9 cellular contexts compared by ENCODE assay signal in genomic region chr17:36183811-36184765, GRCh38. TPM values are rescaled to one million over a fixed set of nuclear protein-coding genes. Genes with fewer than 3 reads are reported as not detected.
DNase-seq lines count a peak whose midpoint lies in the region; ATAC-seq and TF ChIP-seq lines count a peak whose summit lies in the region.
"Had no signal": no experiment of that assay in that cellular context is flagged by ENCODE, and none has a peak within 500 bp of the region (broad histone marks: within the 10 kb centered on the region; RNA-seq: fewer than 3 reads in every experiment).

No MANE protein-coding gene starts in this region.

- ATAC-seq in GM18907 (IDR thresholded peaks at IDR 0.05; ENCODE audit: unreplicated experiment) (peak; percentile 20), HG03432 (IDR thresholded peaks at IDR 0.05; ENCODE audit: unreplicated experiment) (no peak)

- DNase-seq in activated CD4-positive, alpha-beta memory T cell treated with anti-CD3 and anti-CD28 coated beads for 36 hours, result no peak
- DNase-seq in sigmoid colon (no peak), SW480 (ENCODE audit: low spot score) (no peak), 8988T (no peak)
- no peak for DNase-seq in activated naive CD4-positive, alpha-beta T cell treated with Interleukin-2 at 50 U/mL for 16 hours
- DNase-seq: NCI-H526 treated with DMSO at 0.1 percent for 48 hours had no signal

- TF ChIP-seq EP300 in sigmoid colon (IDR thresholded peaks at IDR 0.05), result no peak

- 50 to 60% methylated on average over 16 of the region's 16 CpGs for WGBS in sigmoid colon, 2 donors

- POLR2A ChIA-PET in activated CD4-positive, alpha-beta memory T cell treated with anti-CD3 and anti-CD28 coated beads for 36 hours (lab: Charles Lee), result interaction anchor here (0.6 to 1.4 kb wide), 3 partner anchors 9 to 490 kb away, joined by 3 read pairs; no protein-coding TSS in a partner anchor

- no peaks in the 10 kb centered on the region for H3K36me3 ChIP-seq in iPS-15b (ENCODE audit: control insufficient read depth, insufficient read depth, low read length)
- no peaks in the 10 kb centered on the region for H3K36me3 ChIP-seq in sigmoid colon

- CTCF ChIA-PET in activated CD4-positive, alpha-beta memory T cell treated with anti-CD3 and anti-CD28 coated beads for 36 hours (lab: Charles Lee), result no interaction called here

- H3K27me3 Mint-ChIP-seq in activated CD4-positive, alpha-beta memory T cell treated with anti-CD3 and anti-CD28 coated beads for 36 hours, result peaks cover 66% of the 10 kb centered on the region

- H3K4me1 Mint-ChIP-seq in activated CD4-positive, alpha-beta memory T cell treated with anti-CD3 and anti-CD28 coated beads for 36 hours (ENCODE audit: low read depth), result peaks cover 8% of the 10 kb centered on the region

- intact Hi-C loops in activated CD4-positive, alpha-beta memory T cell treated with anti-CD3 and anti-CD28 coated beads for 36 hours (cut with micrococcal nuclease), result loop anchor here (10.0 kb wide), 1 partner anchor 69 kb away; no protein-coding TSS in a partner anchor
- intact Hi-C loops in sigmoid colon (cut with DNase I), result no loop called here

- peak overlapping the region; percentile 24 for H3K4me3 Mint-ChIP-seq in activated CD4-positive, alpha-beta memory T cell treated with anti-CD3 and anti-CD28 coated beads for 36 hours

- H3K36me3 Mint-ChIP-seq in activated CD4-positive, alpha-beta memory T cell treated with anti-CD3 and anti-CD28 coated beads for 36 hours, result no peaks in the 10 kb centered on the region

- H3K4me1 ChIP-seq in iPS-15b (ENCODE audit: control insufficient read depth, insufficient read depth, low read length) (no peaks in the 10 kb centered on the region), sigmoid colon (peaks cover 0 to 30% (median 15%) of the 10 kb centered on the region in 4 donors)

- peak overlapping the region in 3 of 4 donors; percentile 38 to 73 (median 50) for H3K27ac ChIP-seq in sigmoid colon

- H3K9ac ChIP-seq in iPS-15b (ENCODE audit: low read depth, low read length), result peak overlapping the region; percentile 47

- H3K9me3 Mint-ChIP-seq in activated CD4-positive, alpha-beta memory T cell treated with anti-CD3 and anti-CD28 coated beads for 36 hours, result no peaks in the 10 kb centered on the region

- no peak for TF ChIP-seq CTCF in sigmoid colon (IDR thresholded peaks at IDR 0.05)

- H3K27me3 ChIP-seq in iPS-15b (ENCODE audit: control insufficient read depth, insufficient read depth, low read length), result peaks cover 20% of the 10 kb centered on the region
- H3K27me3 ChIP-seq in sigmoid colon, result peaks cover 0 to 30% (median 29%) of the 10 kb centered on the region in 3 donors

- H3K27ac Mint-ChIP-seq in activated CD4-positive, alpha-beta memory T cell treated with anti-CD3 and anti-CD28 coated beads for 36 hours, result no peak overlapping the region

- no peak for TF ChIP-seq POLR2A in sigmoid colon (IDR thresholded peaks at IDR 0.05)

- H3K9me3 ChIP-seq in iPS-15b (ENCODE audit: control insufficient read depth, insufficient read depth, low read length) (peaks cover 2% of the 10 kb centered on the region), sigmoid colon (no peaks in the 10 kb centered on the region)

- H3K4me3 ChIP-seq in iPS-15b (ENCODE audit: low read depth, low read length), result peak overlapping the region; percentile 49
- H3K4me3 ChIP-seq in sigmoid colon, result peak overlapping the region; percentile 36 to 63 (median 52)

RNA-seq across cellular contexts. Expression of gene TBC1D3B, which starts 7.7 kb away (rescaled TPM):
- 1 to 10 TPM; 5.6 to 8.1 TPM for total RNA-seq in activated CD4-positive, alpha-beta memory T cell treated with anti-CD3 and anti-CD28 coated beads for 36 hours
- 1 to 10 TPM in 3 of 4 donors, not detected in 1; 1.1 to 5.0 (median 1.5) TPM for total RNA-seq in sigmoid colon
- 1 to 10 TPM in 2 of 3 donors, not detected in 1; 2.7 to 4.8 TPM for polyA plus RNA-seq in sigmoid colon

RNA-seq across cellular contexts. Expression of gene CCL3L1, which starts 12.5 kb away (rescaled TPM):
- total RNA-seq in activated CD4-positive, alpha-beta memory T cell treated with anti-CD3 and anti-CD28 coated beads for 36 hours, result 10 to 100 TPM; 23.8 to 24.5 TPM
- total RNA-seq in sigmoid colon, result 1 to 10 TPM in 1 of 4 donors, not detected in 3; 2.2 TPM
- 1 to 10 TPM; 1.2 to 2.4 (median 2.3) TPM for polyA plus RNA-seq in sigmoid colon

RNA-seq across cellular contexts. Expression of gene CCL4L2, which starts 26.8 kb away (rescaled TPM):
- total RNA-seq in activated CD4-positive, alpha-beta memory T cell treated with anti-CD3 and anti-CD28 coated beads for 36 hours, result 10 to 100 TPM; 48.9 to 58.6 TPM
- 1 to 10 TPM in 1 of 4 donors, not detected in 3; 1.8 TPM for total RNA-seq in sigmoid colon
- polyA plus RNA-seq in sigmoid colon, result 10 to 100 TPM in 1 of 3 donors, 1 to 10 TPM in 1, under 1 TPM in 1; 0.58 to 11.3 (median 6.0) TPM

Comparison
In these comparisons a context has a peak if more than half of its experiments do, and no peak if none do; other contexts are left out.
1. RNA of gene CCL3L1, which starts 12.5 kb away (total RNA-seq): 23.8 to 24.5 TPM in activated CD4-positive, alpha-beta memory T cell treated with anti-CD3 and anti-CD28 coated beads for 36 hours; 2.2 TPM in sigmoid colon; every median in the first group is over 4 times any median in the second.